Comparison of ENCODE assay signal across 1 cellular context in genomic region chr3:152474585-152474984, GRCh38.
TF ChIP-seq lines count a peak whose summit lies in the region.

No MANE protein-coding gene starts in this region.

TF ChIP-seq in HCT116, 20 proteins besides CTCF, POLR2A, EP300 and RAD21 (continued from another document):
- TF ChIP-seq EZH2phosphoT487 (IDR thresholded peaks at IDR 0.05; ENCODE audit: borderline replicate concordance) (no peak), ELF1 (IDR thresholded peaks at IDR 0.05; ENCODE audit: borderline replicate concordance, low read depth) (no peak)
TF ChIP-seq in HCT116: peak in this region for 0.
